In genomic region chr1:221794079-221794670, GRCh38 we compare ENCODE assay signal across 2 cellular contexts.
TF ChIP-seq lines count a peak whose summit lies in the region.

No MANE protein-coding gene starts in this region.

TF ChIP-seq in IMR-90, 13 proteins besides CTCF, POLR2A, EP300 and RAD21 (continued from another document):
- no peak for TF ChIP-seq USF2 (IDR thresholded peaks at IDR 0.05; ENCODE audit: low read depth, low read length)
- no peak for TF ChIP-seq MAFK (IDR thresholded peaks at IDR 0.05; ENCODE audit: low read depth, low read length)
- no peak for TF ChIP-seq NFE2L2 (IDR thresholded peaks at IDR 0.05; ENCODE audit: low read depth, low read length)

TF ChIP-seq in SK-N-SH treated with all-trans-retinoic acid at 6 μM for 48 hours, 23 proteins besides CTCF, POLR2A, EP300 and RAD21 (continued from another document):
- TF ChIP-seq POU6F1 (CRISPR knock-in tag; IDR thresholded peaks at IDR 0.05; ENCODE audit: borderline replicate concordance, low read depth) (no peak), SNAI2 (CRISPR knock-in tag; IDR thresholded peaks at IDR 0.05) (no peak), CREB5 (CRISPR knock-in tag; IDR thresholded peaks at IDR 0.05; ENCODE audit: low read depth) (no peak), ZFP3 (CRISPR knock-in tag; IDR thresholded peaks at IDR 0.05) (no peak), TOX (CRISPR knock-in tag; IDR thresholded peaks at IDR 0.05; ENCODE audit: borderline replicate concordance) (no peak), RARB (CRISPR knock-in tag; IDR thresholded peaks at IDR 0.05) (no peak), ZFP30 (CRISPR knock-in tag; IDR thresholded peaks at IDR 0.05) (no peak), TCF4 (CRISPR knock-in tag; IDR thresholded peaks at IDR 0.05; ENCODE audit: borderline replicate concordance) (no peak), ESRRG (CRISPR knock-in tag; IDR thresholded peaks at IDR 0.05) (no peak)
- TF ChIP-seq, protein P1, sequence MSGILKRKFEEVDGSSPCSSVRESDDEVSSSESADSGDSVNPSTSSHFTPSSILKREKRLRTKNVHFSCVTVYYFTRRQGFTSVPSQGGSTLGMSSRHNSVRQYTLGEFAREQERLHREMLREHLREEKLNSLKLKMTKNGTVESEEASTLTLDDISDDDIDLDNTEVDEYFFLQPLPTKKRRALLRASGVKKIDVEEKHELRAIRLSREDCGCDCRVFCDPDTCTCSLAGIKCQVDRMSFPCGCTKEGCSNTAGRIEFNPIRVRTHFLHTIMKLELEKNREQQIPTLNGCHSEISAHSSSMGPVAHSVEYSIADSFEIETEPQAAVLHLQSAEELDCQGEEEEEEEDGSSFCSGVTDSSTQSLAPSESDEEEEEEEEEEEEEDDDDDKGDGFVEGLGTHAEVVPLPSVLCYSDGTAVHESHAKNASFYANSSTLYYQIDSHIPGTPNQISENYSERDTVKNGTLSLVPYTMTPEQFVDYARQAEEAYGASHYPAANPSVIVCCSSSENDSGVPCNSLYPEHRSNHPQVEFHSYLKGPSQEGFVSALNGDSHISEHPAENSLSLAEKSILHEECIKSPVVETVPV (CRISPR knock-in tag; IDR thresholded peaks at IDR 0.05): no peak
- TF ChIP-seq, protein P2, sequence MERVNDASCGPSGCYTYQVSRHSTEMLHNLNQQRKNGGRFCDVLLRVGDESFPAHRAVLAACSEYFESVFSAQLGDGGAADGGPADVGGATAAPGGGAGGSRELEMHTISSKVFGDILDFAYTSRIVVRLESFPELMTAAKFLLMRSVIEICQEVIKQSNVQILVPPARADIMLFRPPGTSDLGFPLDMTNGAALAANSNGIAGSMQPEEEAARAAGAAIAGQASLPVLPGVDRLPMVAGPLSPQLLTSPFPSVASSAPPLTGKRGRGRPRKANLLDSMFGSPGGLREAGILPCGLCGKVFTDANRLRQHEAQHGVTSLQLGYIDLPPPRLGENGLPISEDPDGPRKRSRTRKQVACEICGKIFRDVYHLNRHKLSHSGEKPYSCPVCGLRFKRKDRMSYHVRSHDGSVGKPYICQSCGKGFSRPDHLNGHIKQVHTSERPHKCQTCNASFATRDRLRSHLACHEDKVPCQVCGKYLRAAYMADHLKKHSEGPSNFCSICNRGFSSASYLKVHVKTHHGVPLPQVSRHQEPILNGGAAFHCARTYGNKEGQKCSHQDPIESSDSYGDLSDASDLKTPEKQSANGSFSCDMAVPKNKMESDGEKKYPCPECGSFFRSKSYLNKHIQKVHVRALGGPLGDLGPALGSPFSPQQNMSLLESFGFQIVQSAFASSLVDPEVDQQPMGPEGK (CRISPR knock-in tag; IDR thresholded peaks at IDR 0.05; ENCODE audit: borderline replicate concordance): no peak
